In genomic region chr9:136700959-136701664, GRCh38 we compare ENCODE assay signal across 1 cellular context.
TF ChIP-seq lines count a peak whose summit lies in the region.

No MANE protein-coding gene starts in this region.

TF ChIP-seq in H1, 55 proteins besides CTCF, POLR2A, EP300 and RAD21:
- TF ChIP-seq KDM5A (IDR thresholded peaks at IDR 0.05; ENCODE audit: low read length) = no peak
- no peak for TF ChIP-seq EZH2 (IDR thresholded peaks at IDR 0.05; ENCODE audit: low read depth, low read length, severe bottlenecking)
- no peak for TF ChIP-seq USF2 (IDR thresholded peaks at IDR 0.05; ENCODE audit: low read length)
- TF ChIP-seq RFX5 (IDR thresholded peaks at IDR 0.05; ENCODE audit: borderline replicate concordance, low read depth, low read length) = no peak
- TF ChIP-seq RBBP5 (IDR thresholded peaks at IDR 0.05; ENCODE audit: borderline replicate concordance, low read depth, low read length) = no peak
- no peak for TF ChIP-seq SIN3A (conservative IDR thresholded peaks at IDR 0.05 in 1 of 2, IDR thresholded peaks at IDR 0.05 in 1 of 2; ENCODE audit: low read depth in 1 of 2, low read length in 2 of 2)
